In the genomic region with DNA sequence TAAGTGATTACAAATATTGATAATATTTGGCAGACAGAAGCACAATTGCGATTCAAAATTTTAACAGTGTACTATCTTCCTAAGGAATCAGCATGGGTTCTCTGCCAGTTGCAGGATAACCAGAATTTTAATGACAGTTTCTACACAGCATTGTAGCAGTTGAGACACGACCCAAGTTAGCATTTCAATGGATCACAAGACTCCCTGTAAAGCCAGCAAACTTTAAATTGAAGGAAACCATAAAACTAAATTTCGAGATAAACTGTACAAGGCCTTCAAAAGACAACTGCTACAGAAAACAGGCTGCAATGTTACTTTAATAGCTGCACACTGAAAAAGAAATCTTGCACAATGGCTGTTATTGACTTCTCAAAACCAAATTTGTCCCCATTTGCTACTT, we compare ENCODE assay signal across 20 cellular contexts.
DNase-seq lines count a peak whose midpoint lies in the region; ATAC-seq and TF ChIP-seq lines count a peak whose summit lies in the region.
"Had no signal": no experiment of that assay in that cellular context is flagged by ENCODE, and none has a peak within 500 bp of the region (broad histone marks: within the 10 kb centered on the region; RNA-seq: fewer than 3 reads in every experiment).

No MANE protein-coding gene starts in this region.

- no peaks in the 10 kb centered on the region for H3K36me3 ChIP-seq in GM23338 (ENCODE audit: insufficient read depth)
- H3K36me3 ChIP-seq in SJCRH30 = no peaks in the 10 kb centered on the region
- no peaks in the 10 kb centered on the region for H3K36me3 ChIP-seq in psoas muscle (ENCODE audit: insufficient read depth in 1 of 2, low read depth in 1 of 2)
- H3K36me3 ChIP-seq: pancreas had no signal

- no peaks in the 10 kb centered on the region for H3K9me3 Mint-ChIP-seq in GM23338
- H3K9me3 Mint-ChIP-seq: activated CD4-positive, alpha-beta T cell treated with anti-CD3 and anti-CD28 coated beads, Interleukin-2, amount 10 ng/mL, durations not matched to agents 7 days and 5 days had no signal

- H3K9me2 ChIP-seq in GM23338 (ENCODE audit: insufficient read depth) = no peaks in the 10 kb centered on the region

- no peak for TF ChIP-seq CTCF in GM23338 (conservative IDR thresholded peaks at IDR 0.05; ENCODE audit: low read depth in 2 of 2)
- no peak for TF ChIP-seq CTCF in fibroblast of villous mesenchyme (IDR thresholded peaks at IDR 0.05; ENCODE audit: insufficient read depth, low read depth, low read length)
- no peak for TF ChIP-seq CTCF in psoas muscle (IDR thresholded peaks at IDR 0.05)

- ATAC-seq in GM23338 = no peak
- no peak for ATAC-seq in psoas muscle
- ATAC-seq in HG03469 (IDR thresholded peaks at IDR 0.05; ENCODE audit: unreplicated experiment) = no peak

- no peak overlapping the region for H3K27ac Mint-ChIP-seq in GM23338
- H3K27ac Mint-ChIP-seq: activated CD4-positive, alpha-beta T cell treated with anti-CD3 and anti-CD28 coated beads, Interleukin-2, amount 10 ng/mL, durations not matched to agents 7 days and 5 days had no signal

- peaks cover 93% of the 10 kb centered on the region for H3K79me2 ChIP-seq in GM23338 (replicated peaks; ENCODE audit: insufficient read depth)

- no peaks in the 10 kb centered on the region for H3K36me3 Mint-ChIP-seq in GM23338 (ENCODE audit: low read depth)

- no peaks in the 10 kb centered on the region for H3F3A ChIP-seq in GM23338 (replicated peaks; ENCODE audit: low read depth)

- H3K4me3 Mint-ChIP-seq in GM23338 = peak overlapping the region; percentile 30; the same call in 2 of the 3 replicates
- H3K4me3 Mint-ChIP-seq: activated CD4-positive, alpha-beta T cell treated with anti-CD3 and anti-CD28 coated beads, Interleukin-2, amount 10 ng/mL, durations not matched to agents 7 days and 5 days had no signal

- WGBS in psoas muscle, 3 donors = 19 to 49% (median 27%) methylated on average over 3 of the region's 3 CpGs

- H3K4me1 Mint-ChIP-seq in GM23338 = peaks cover 63% of the 10 kb centered on the region

- H3K4me1 ChIP-seq in GM23338 (ENCODE audit: insufficient read depth) (peaks cover 51% of the 10 kb centered on the region), SJCRH30 (peaks cover 71% of the 10 kb centered on the region), psoas muscle (peaks cover 91% of the 10 kb centered on the region)

- H3K4me2 ChIP-seq in GM23338 = peak overlapping the region; percentile 48

- no peak for DNase-seq in GM23338 (ENCODE audit: low spot score)
- no peak for DNase-seq in SJCRH30
- DNase-seq in fibroblast of villous mesenchyme (ENCODE audit: low read depth) = peak; percentile 53
- DNase-seq in psoas muscle = no peak
- no peak for DNase-seq in NCI-H2171 treated with DMSO at 0.1 percent for 48 hours (lab: John Stamatoyannopoulos, UW)
- DNase-seq in NCI-H226 = no peak
- no peak for DNase-seq in DMS 273 treated with DMSO at 0.1 percent for 48 hours (lab: John Stamatoyannopoulos, UW)
- DNase-seq: activated CD4-positive, alpha-beta T cell treated with anti-CD3 and anti-CD28 coated beads, Interleukin-2, amount 10 ng/mL, durations not matched to agents 7 days and 5 days; activated CD8-positive, alpha-beta memory T cell treated with anti-CD3 and anti-CD28 coated beads, Interleukin-2, amount 50 U/mL, for 48 hours; activated naive CD4-positive, alpha-beta T cell; AML-193; Caco-2; EL; foreskin keratinocyte; NCI-H1092 treated with DMSO at 0.1 percent for 48 hours; NCI-H82; pancreas; stimulated activated CD4-positive, alpha-beta T cell treated with anti-CD3 and anti-CD28 coated beads, Interleukin-4, amount 100 ng/mL, for 24 hours; substantia nigra had no signal

- H3K4me3 ChIP-seq in GM23338 (no peak overlapping the region), SJCRH30 (no peak overlapping the region), fibroblast of villous mesenchyme (ENCODE audit: low read depth, low read length) (no peak overlapping the region), psoas muscle (peak overlapping the region; percentile 48)
- H3K4me3 ChIP-seq: pancreas had no signal

- H3K27ac ChIP-seq in GM23338 (ENCODE audit: low read depth) (no peak overlapping the region), SJCRH30 (peak overlapping the region; percentile 99), psoas muscle (peak overlapping the region; percentile 67)
- H3K27ac ChIP-seq: pancreas had no signal

- peaks cover 20% of the 10 kb centered on the region for H4K20me1 ChIP-seq in GM23338 (replicated peaks; ENCODE audit: insufficient read depth)

- intact Hi-C loops in psoas muscle (cut with DNase I) = no loop called here

- H2AFZ ChIP-seq in GM23338 = no peak overlapping the region

- H3K9me3 ChIP-seq in SJCRH30 (replicated peaks) (no peaks in the 10 kb centered on the region), psoas muscle (no peaks in the 10 kb centered on the region)
- H3K9me3 ChIP-seq: Caco-2, pancreas had no signal

- H3K27me3 Mint-ChIP-seq in GM23338 (ENCODE audit: insufficient read depth, low read depth, poor library complexity) = no peaks in the 10 kb centered on the region
- H3K27me3 Mint-ChIP-seq: activated CD4-positive, alpha-beta T cell treated with anti-CD3 and anti-CD28 coated beads, Interleukin-2, amount 10 ng/mL, durations not matched to agents 7 days and 5 days had no signal

- H3K27me3 ChIP-seq in GM23338 (ENCODE audit: insufficient read depth) (no peaks in the 10 kb centered on the region), SJCRH30 (no peaks in the 10 kb centered on the region), psoas muscle (ENCODE audit: insufficient read depth in 3 of 3, low read length in 2 of 3) (no peaks in the 10 kb centered on the region)
- H3K27me3 ChIP-seq: foreskin keratinocyte, pancreas had no signal

TF ChIP-seq in GM23338, 12 proteins besides CTCF, POLR2A, EP300 and RAD21:
- TF ChIP-seq NANOG (IDR thresholded peaks at IDR 0.05; ENCODE audit: borderline replicate concordance) = no peak
